Comparison of ENCODE assay signal across 10 cellular contexts in genomic region chr11:65641233-65642013, GRCh38. TPM values are rescaled to one million over a fixed set of nuclear protein-coding genes. Genes with fewer than 3 reads are reported as not detected.
A peak's percentile ranks its signal among the peaks of the same experiment; 100 is the strongest.
DNase-seq lines count a peak whose midpoint lies in the region; ATAC-seq and TF ChIP-seq lines count a peak whose summit lies in the region.
"Had no signal": no experiment of that assay in that cellular context is flagged by ENCODE, and none has a peak within 500 bp of the region (broad histone marks: within the 10 kb centered on the region; RNA-seq: fewer than 3 reads in every experiment).

No MANE protein-coding gene starts in this region.

- H3K27me3 ChIP-seq in H7 (ENCODE audit: control insufficient read depth, insufficient read depth, low read length) (no peaks in the 10 kb centered on the region), iPS-15b (ENCODE audit: control insufficient read depth, insufficient read depth, low read length) (no peaks in the 10 kb centered on the region), spleen (replicated peaks in 1 of 7) (no peaks in the 10 kb centered on the region)

- peak overlapping the region; percentile 79 to 99 (median 96) for H3K27ac ChIP-seq in spleen
- H3K27ac ChIP-seq: epithelial cell of prostate had no signal

- DNase-seq in H7, result no peak
- no peak for DNase-seq in WTC11 (ENCODE audit: low spot score)
- peak; percentile 84 for DNase-seq in spleen
- DNase-seq in stimulated activated CD4-positive, alpha-beta T cell treated with anti-CD3 and anti-CD28 coated beads, Interleukin-12 subunit alpha, Interleukin-12 subunit beta, amount 100 ng/mL, for 4 hours, result no peak
- DNase-seq: NCI-H187, SHP77 had no signal

- POLR2A ChIA-PET in WTC11 (lab: Charles Lee), result interaction anchor here (1.4 to 1.8 kb wide), 2 partner anchors 12 to 141 kb away, joined by 3 to 9 read pairs; no protein-coding TSS in a partner anchor

- WGBS in spleen, 5 donors, result 43 to 61% (median 48%) methylated on average over 8 to 18 of the region's 18 CpGs

- CTCF ChIA-PET in WTC11 (lab: Charles Lee), result interaction anchor here (0.6 to 2.8 kb wide), 11 partner anchors 9 to 218 kb away, joined by 3 to 13 read pairs (median 5); partner anchors contain the start of genes KAT5, MUS81 and ZNRD2

- H3K36me3 Mint-ChIP-seq in WTC11, result peaks cover 7% of the 10 kb centered on the region

- H3K36me3 ChIP-seq in H7 (replicated peaks; ENCODE audit: control insufficient read depth, insufficient read depth, low read length) (peaks cover 5% of the 10 kb centered on the region), iPS-15b (ENCODE audit: control insufficient read depth, insufficient read depth, low read length) (peaks cover 15% of the 10 kb centered on the region), spleen (peaks cover 2 to 67% (median 56%) of the 10 kb centered on the region in 6 donors)

- peak overlapping the region; percentile 69 for H3K4me3 Mint-ChIP-seq in WTC11

- H3K27me3 Mint-ChIP-seq in WTC11 (ENCODE audit: low read depth), result no peaks in the 10 kb centered on the region

- peak overlapping the region; percentile 6; the same call in 1 of the 2 replicates for H3K4me3 ChIP-seq in H7 (ENCODE audit: insufficient read depth, low read depth, low read length)
- H3K4me3 ChIP-seq in iPS-15b (ENCODE audit: low read depth, low read length), result peak overlapping the region; percentile 74
- peak overlapping the region; percentile 31 to 93 (median 85) for H3K4me3 ChIP-seq in spleen

- H3K4me1 ChIP-seq in iPS-15b (ENCODE audit: control insufficient read depth, insufficient read depth, low read length) (peaks cover 14% of the 10 kb centered on the region), spleen (peaks cover 46 to 93% (median 70%) of the 10 kb centered on the region in 6 donors)

- intact Hi-C loops in spleen (cut with DNase I; ENCODE audit: low total_unique reads), result no loop called here

- no peaks in the 10 kb centered on the region for H3K9me3 Mint-ChIP-seq in WTC11

- peaks cover 39% of the 10 kb centered on the region for H3K4me1 Mint-ChIP-seq in WTC11

- H3K27ac Mint-ChIP-seq in WTC11, result peak overlapping the region; percentile 85

- H3K9me3 ChIP-seq in iPS-15b (ENCODE audit: control insufficient read depth, insufficient read depth, low read length) (no peaks in the 10 kb centered on the region), spleen (no peaks in the 10 kb centered on the region)

- peak overlapping the region; percentile 24 for H3K9ac ChIP-seq in iPS-15b (ENCODE audit: low read depth, low read length)

- TF ChIP-seq CTCF in WTC11 (IDR thresholded peaks at IDR 0.05) (no peak), spleen (IDR thresholded peaks at IDR 0.05 in 8 of 11, conservative IDR thresholded peaks at IDR 0.05 in 3 of 11) (no peak)

- TF ChIP-seq POLR2A in spleen (IDR thresholded peaks at IDR 0.05), result no peak

- ATAC-seq in WTC11, result no peak
- no peak for ATAC-seq in HG02938 (IDR thresholded peaks at IDR 0.05; ENCODE audit: unreplicated experiment)
- ATAC-seq in HG03565 (IDR thresholded peaks at IDR 0.05; ENCODE audit: unreplicated experiment), result no peak

TF ChIP-seq in WTC11, 78 proteins besides CTCF, POLR2A, EP300 and RAD21:
- no peak for TF ChIP-seq EMX1 (CRISPR knock-in tag; IDR thresholded peaks at IDR 0.05)
- no peak for TF ChIP-seq ZNF396 (CRISPR knock-in tag; IDR thresholded peaks at IDR 0.05; ENCODE audit: borderline replicate concordance)
- TF ChIP-seq ZNF281 (CRISPR knock-in tag; IDR thresholded peaks at IDR 0.05), result no peak
- no peak for TF ChIP-seq GTF2I (CRISPR knock-in tag; conservative IDR thresholded peaks at IDR 0.05)
- no peak for TF ChIP-seq ZNF138 (CRISPR knock-in tag; conservative IDR thresholded peaks at IDR 0.05)

RNA-seq across cellular contexts. Expression of gene SIPA1, which starts 3.5 kb away (rescaled TPM):
- total RNA-seq in H7 (2014; rRNA removed; shearing (Covaris generic)), result 52.7 and 65.9 TPM in 2 replicates
- 63.3 to 71.7 TPM (median 65.4 TPM) in 3 replicates for total RNA-seq in WTC11 (2021)
- total RNA-seq in spleen, result 100 to 1,000 TPM; 167 to 308 (median 255) TPM
- polyA plus RNA-seq in spleen, result 100 to 1,000 TPM; 269 to 423 (median 327) TPM

RNA-seq across cellular contexts. Expression of gene RELA, which starts 21.3 kb away (rescaled TPM):
- total RNA-seq in H7 (2014; rRNA removed; shearing (Covaris generic)), result 17.7 and 28.4 TPM in 2 replicates
- total RNA-seq in WTC11 (2021), result 26.3 to 35.1 TPM (median 29.0 TPM) in 3 replicates
- 100 to 1,000 TPM in 1 of 7 donors, 10 to 100 TPM in 6; 68.2 to 115 (median 85.3) TPM for total RNA-seq in spleen
- 10 to 100 TPM; 25.8 to 43.0 (median 25.9) TPM for polyA plus RNA-seq in spleen

RNA-seq across cellular contexts. Expression of gene PCNX3, which starts 25.8 kb away (rescaled TPM):
- total RNA-seq in H7 (2014; rRNA removed; shearing (Covaris generic)), result 21.7 and 25.9 TPM in 2 replicates
- total RNA-seq in WTC11 (2021), result 44.6 to 51.6 TPM (median 45.8 TPM) in 3 replicates
- total RNA-seq in spleen, result 10 to 100 TPM; 38.6 to 51.3 (median 47.4) TPM
- polyA plus RNA-seq in spleen, result 10 to 100 TPM in 2 of 3 donors, 1 to 10 TPM in 1; 9.2 to 24.9 (median 17.7) TPM

RNA-seq across cellular contexts. Expression of gene MAP3K11, which starts 27.4 kb away (rescaled TPM):
- 30.1 and 33.2 TPM in 2 replicates for total RNA-seq in H7 (2014; rRNA removed; shearing (Covaris generic))
- total RNA-seq in WTC11 (2021) (46.1 to 56.1 TPM (median 52.8 TPM) in 3 replicates), spleen (100 to 1,000 TPM in 3 of 7 donors, 10 to 100 TPM in 4; 93.5 to 158 (median 99.9) TPM)
- polyA plus RNA-seq in spleen, result 100 to 1,000 TPM in 1 of 3 donors, 10 to 100 TPM in 2; 29.4 to 109 (median 97.7) TPM

RNA-seq across cellular contexts. Expression of gene KCNK7, which starts 45.8 kb away (rescaled TPM):
- total RNA-seq in H7 (2014; rRNA removed; shearing (Covaris generic)), result not detected in 2 replicates
- 1.4 to 2.1 TPM (median 2.0 TPM) in 3 replicates for total RNA-seq in WTC11 (2021)
- 1 to 10 TPM in 4 of 7 donors, under 1 TPM in 3; 0.63 to 3.2 (median 1.1) TPM for total RNA-seq in spleen
- 1 to 10 TPM; 1.9 to 6.2 (median 2.9) TPM for polyA plus RNA-seq in spleen

Comparison
In these comparisons a context has a peak if more than half of its experiments do, and no peak if none do; other contexts are left out.
1. H3K4me3 ChIP-seq: peak in every context shown above with its lines; median percentile 85 in spleen; 74 in iPS-15b; 6 in H7.